Comparison of ENCODE assay signal across 9 cellular contexts in genomic region chr7:1758417-1758858, GRCh38.
DNase-seq lines count a peak whose midpoint lies in the region; ATAC-seq and TF ChIP-seq lines count a peak whose summit lies in the region.
"Had no signal": no experiment of that assay in that cellular context is flagged by ENCODE, and none has a peak within 500 bp of the region (broad histone marks: within the 10 kb centered on the region; RNA-seq: fewer than 3 reads in every experiment).

No MANE protein-coding gene starts in this region.

- H3K27ac ChIP-seq in H9 (ENCODE audit: insufficient read length, low read depth, low read length) (no peak overlapping the region), cardiac muscle cell (no peak overlapping the region)
- H3K27ac ChIP-seq: KMS-11 had no signal

- H3K4me2 ChIP-seq in H9 (ENCODE audit: insufficient read depth, insufficient read length, low read length): no peak overlapping the region
- H3K4me2 ChIP-seq: KMS-11 had no signal

- no CpG with 5 or more reads among the region's 5 CpGs for WGBS in H9 (ENCODE audit: extremely low coverage, insufficient read length, low lambda C conversion rate)

- H3K36me3 Mint-ChIP-seq in H9 (ENCODE audit: insufficient read depth in 1 of 3, low read depth in 3 of 3): peaks cover 0 to 3% (median 0%) of the 10 kb centered on the region in 3 experiments; a peak in 2 of 7 replicates

- DNase-seq in COR-L47 (lab: John Stamatoyannopoulos, UW) (peak; percentile 27), H9 (peak; percentile 58), cardiac muscle cell (ENCODE audit: low read depth in 1 of 2, low spot score in 1 of 2) (peak; percentile 40 to 63)
- DNase-seq in stimulated activated CD4-positive, alpha-beta T cell treated with anti-CD3 and anti-CD28 coated beads, Interleukin-2, amount 100 ng/mL, for 24 hours: peak; percentile 33 to 41

- H3K4me1 Mint-ChIP-seq in H9: peaks cover 13 to 34% of the 10 kb centered on the region in 2 experiments

- H2AFZ ChIP-seq in H9 (ENCODE audit: low read length): no peak overlapping the region

- no peaks in the 10 kb centered on the region for H3K36me3 ChIP-seq in cardiac muscle cell

- H2BK12ac ChIP-seq in H9 (ENCODE audit: insufficient read length, low read depth, low read length): no peak overlapping the region

- peaks cover 5% of the 10 kb centered on the region for H4K20me1 ChIP-seq in H9 (ENCODE audit: control insufficient read depth, insufficient read depth, insufficient read length)

- no peak overlapping the region for H3K4me3 Mint-ChIP-seq in H9

- no peak overlapping the region for H2BK120ac ChIP-seq in H9 (ENCODE audit: low read depth, low read length, poor library complexity, severe bottlenecking)

- H2BK20ac ChIP-seq in H9 (ENCODE audit: low read depth, low read length, poor library complexity, severe bottlenecking): no peak overlapping the region

- no peak overlapping the region for H2BK15ac ChIP-seq in H9 (ENCODE audit: low read depth, low read length)

- H3K79me2 ChIP-seq in H9 (ENCODE audit: insufficient read depth, low read length): no peaks in the 10 kb centered on the region

- no peak overlapping the region for H3T11ph ChIP-seq in H9 (ENCODE audit: low read length)

- no peaks in the 10 kb centered on the region for H3K79me1 ChIP-seq in H9 (ENCODE audit: insufficient read depth, low read depth, low read length, poor library complexity, severe bottlenecking)

- no peak overlapping the region for H3K27ac Mint-ChIP-seq in H9

- no peak overlapping the region for H3K18ac ChIP-seq in H9 (ENCODE audit: insufficient read length, low read depth, low read length)

- H3K23ac ChIP-seq in H9 (ENCODE audit: insufficient read length, low read depth, low read length): no peak overlapping the region

- H4K91ac ChIP-seq in H9 (ENCODE audit: insufficient read length, low read depth, low read length): no peak overlapping the region

- no peak overlapping the region for H3K4ac ChIP-seq in H9 (ENCODE audit: low read depth, low read length)

- H2BK5ac ChIP-seq in H9 (ENCODE audit: insufficient read length, low read length): no peak overlapping the region

- H4K5ac ChIP-seq in H9 (ENCODE audit: insufficient read length, low read depth, low read length): no peak overlapping the region

- no peaks in the 10 kb centered on the region for H3K9me3 ChIP-seq in H9 (ENCODE audit: control insufficient read depth, low read depth, low read length)
- H3K9me3 ChIP-seq in cardiac muscle cell (ENCODE audit: low read depth): no peaks in the 10 kb centered on the region

- H3K14ac ChIP-seq in H9 (ENCODE audit: insufficient read depth, low read length): no peak overlapping the region

- peaks cover 64% of the 10 kb centered on the region for H3K27me3 Mint-ChIP-seq in H9 (ENCODE audit: low read depth)

- H3K9ac ChIP-seq in H9 (ENCODE audit: extremely low read depth, insufficient read length, low read length): no peak overlapping the region
- H3K9ac ChIP-seq: KMS-11 had no signal

- H3K4me3 ChIP-seq in cardiac muscle cell: no peak overlapping the region

- H3K27me3 ChIP-seq in H9 (ENCODE audit: insufficient read depth, low read length): no peaks in the 10 kb centered on the region
- peaks cover 11% of the 10 kb centered on the region for H3K27me3 ChIP-seq in cardiac muscle cell

- H3K4me1 ChIP-seq in H9 (ENCODE audit: insufficient read depth, low read length): peaks cover 3% of the 10 kb centered on the region; the same call in 1 of the 2 replicates
- peaks cover 5% of the 10 kb centered on the region for H3K4me1 ChIP-seq in cardiac muscle cell (ENCODE audit: low read depth)

- H4K8ac ChIP-seq in H9 (replicated peaks; ENCODE audit: insufficient read length, low read depth, low read length): no peak overlapping the region

- no peak overlapping the region for H2AK5ac ChIP-seq in H9 (ENCODE audit: insufficient read length, low read length)

- ATAC-seq in SK-N-SH treated with all-trans-retinoic acid at 6 μM for 48 hours (peak; percentile 75), GM21528 (IDR thresholded peaks at IDR 0.05; ENCODE audit: low FRiP score, unreplicated experiment) (no peak), GM19023 (IDR thresholded peaks at IDR 0.05; ENCODE audit: unreplicated experiment) (no peak), GM21423 (IDR thresholded peaks at IDR 0.05; ENCODE audit: unreplicated experiment) (no peak)

- TF ChIP-seq CTCF in H9 (conservative IDR thresholded peaks at IDR 0.05) (peak; percentile 67), cardiac muscle cell (IDR thresholded peaks at IDR 0.05; ENCODE audit: low read depth, low read length) (peak; percentile 34)

- H3K9me3 Mint-ChIP-seq in H9: peaks cover 9 to 15% of the 10 kb centered on the region in 2 experiments

- H3K56ac ChIP-seq in H9 (ENCODE audit: insufficient read length, low read depth, low read length): no peak overlapping the region

- no peaks in the 10 kb centered on the region for H3K23me2 ChIP-seq in H9 (ENCODE audit: insufficient read length, low read depth, low read length, poor library complexity, severe bottlenecking)

TF ChIP-seq in SK-N-SH treated with all-trans-retinoic acid at 6 μM for 48 hours, 23 proteins besides CTCF, POLR2A, EP300 and RAD21:
- TF ChIP-seq TSHZ2 (CRISPR knock-in tag; IDR thresholded peaks at IDR 0.05) (no peak), CSRNP3 (CRISPR knock-in tag; IDR thresholded peaks at IDR 0.05) (no peak), BACH2 (CRISPR knock-in tag; IDR thresholded peaks at IDR 0.05; ENCODE audit: borderline replicate concordance) (no peak), ZNF565 (CRISPR knock-in tag; conservative IDR thresholded peaks at IDR 0.05; ENCODE audit: low read depth) (no peak), ZC3H10 (CRISPR knock-in tag; IDR thresholded peaks at IDR 0.05) (no peak), CREB5 (CRISPR knock-in tag; IDR thresholded peaks at IDR 0.05; ENCODE audit: low read depth) (no peak), ISL1 (CRISPR knock-in tag; IDR thresholded peaks at IDR 0.05) (no peak), ZFP3 (CRISPR knock-in tag; IDR thresholded peaks at IDR 0.05) (no peak), OSR1 (CRISPR knock-in tag; IDR thresholded peaks at IDR 0.05) (no peak), POU6F1 (CRISPR knock-in tag; IDR thresholded peaks at IDR 0.05; ENCODE audit: borderline replicate concordance, low read depth) (no peak), ZNF70 (CRISPR knock-in tag; IDR thresholded peaks at IDR 0.05) (no peak)
